In the genomic region with DNA sequence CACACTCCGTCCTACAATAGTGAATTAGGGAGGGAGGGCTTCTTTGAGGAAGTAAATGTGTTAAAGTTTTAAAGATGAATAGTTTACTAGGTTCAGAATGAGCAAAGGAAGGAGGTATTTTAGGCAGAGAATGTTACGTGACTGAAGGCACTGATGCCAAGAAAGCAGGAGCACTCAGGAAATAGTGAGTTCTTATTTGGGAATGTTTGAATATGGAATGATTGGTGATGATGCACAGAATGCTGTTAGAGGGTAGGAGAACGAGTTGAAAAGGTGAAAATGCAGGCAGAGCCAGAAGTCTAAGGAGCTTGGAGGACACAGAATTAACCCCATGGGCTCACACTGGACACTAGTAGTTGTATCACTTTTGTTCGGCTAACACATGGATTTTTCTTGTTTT, we compare ENCODE assay signal across 15 cellular contexts.
A peak's percentile ranks its signal among the peaks of the same experiment; 100 is the strongest.
DNase-seq lines count a peak whose midpoint lies in the region; FAIRE-seq and TF ChIP-seq lines count a peak whose summit lies in the region.
"Had no signal": no experiment of that assay in that cellular context is flagged by ENCODE, and none has a peak within 500 bp of the region (broad histone marks: within the 10 kb centered on the region; RNA-seq: fewer than 3 reads in every experiment).

No MANE protein-coding gene starts in this region.

- FAIRE-seq in RCC 7860 (lab: Jason Lieb, UNC), result peak; percentile 82
- FAIRE-seq: GM12878 had no signal

- peak overlapping the region; percentile 49 for H3K27ac ChIP-seq in epithelial cell of prostate
- H3K27ac ChIP-seq in osteoblast (ENCODE audit: low read depth, low read length), result peak overlapping the region; percentile 68
- H3K27ac ChIP-seq in right atrium auricular region, result no peak overlapping the region
- H3K27ac ChIP-seq: foreskin keratinocyte had no signal

- H2AFZ ChIP-seq in osteoblast (ENCODE audit: low read length), result no peak overlapping the region

- H3K9me3 ChIP-seq in osteoblast (ENCODE audit: low read depth, low read length), result no peaks in the 10 kb centered on the region
- H3K9me3 ChIP-seq in MG63, result no peaks in the 10 kb centered on the region
- no peaks in the 10 kb centered on the region for H3K9me3 ChIP-seq in right atrium auricular region

- TF ChIP-seq CTCF in osteoblast (IDR thresholded peaks at IDR 0.05; ENCODE audit: extremely low read depth, low read depth, low read length), result no peak
- TF ChIP-seq CTCF in right atrium auricular region (IDR thresholded peaks at IDR 0.05), result no peak

- H4K20me1 ChIP-seq in osteoblast (ENCODE audit: insufficient read depth, low read length), result no peaks in the 10 kb centered on the region

- DNase-seq in EL (peak; percentile 84), RCC 7860 (ENCODE audit: low spot score) (peak; percentile 68), epithelial cell of prostate (ENCODE audit: low read depth, low spot score) (no peak), osteoblast (ENCODE audit: insufficient read length, low spot score, missing footprints) (peak; percentile 8), MG63 (no peak), mesenteric fat pad (ENCODE audit: low spot score) (no peak), right atrium auricular region (ENCODE audit: low spot score) (no peak), NCI-H146 treated with DMSO at 0.1 percent for 48 hours (lab: John Stamatoyannopoulos, UW; ENCODE audit: unreplicated experiment) (no peak)
- DNase-seq: activated effector memory CD4-positive, alpha-beta T cell treated with anti-CD3 and anti-CD28 coated beads, Interleukin-2, amount 50 U/mL, for 16 hours; DND-41; naive thymus-derived CD4-positive, alpha-beta T cell; NCI-H69; SW 1271 had no signal

- no peak overlapping the region for H3K4me3 ChIP-seq in osteoblast (ENCODE audit: insufficient read depth, low read length)
- H3K4me3 ChIP-seq in MG63, result no peak overlapping the region
- H3K4me3 ChIP-seq in right atrium auricular region, result no peak overlapping the region
- H3K4me3 ChIP-seq: GM12878 had no signal

- H3K79me2 ChIP-seq in osteoblast (ENCODE audit: insufficient read depth, low read length), result no peaks in the 10 kb centered on the region

- peak overlapping the region; percentile 46 for H3K4me2 ChIP-seq in osteoblast (ENCODE audit: insufficient read depth, low read length)

- H3K4me1 ChIP-seq in osteoblast (ENCODE audit: insufficient read depth, low read length) (peaks cover 26% of the 10 kb centered on the region), right atrium auricular region (no peaks in the 10 kb centered on the region)
- H3K4me1 ChIP-seq: foreskin keratinocyte had no signal

- H3K27me3 ChIP-seq in osteoblast (ENCODE audit: insufficient read depth, low read length), result no peaks in the 10 kb centered on the region
- no peaks in the 10 kb centered on the region for H3K27me3 ChIP-seq in MG63
- no peaks in the 10 kb centered on the region for H3K27me3 ChIP-seq in right atrium auricular region
- H3K27me3 ChIP-seq: foreskin keratinocyte had no signal

- no peaks in the 10 kb centered on the region for H3K36me3 ChIP-seq in osteoblast (ENCODE audit: insufficient read depth, low read length)
- H3K36me3 ChIP-seq in MG63, result no peaks in the 10 kb centered on the region
- no peaks in the 10 kb centered on the region for H3K36me3 ChIP-seq in right atrium auricular region

Comparison
In these comparisons a context has a peak if more than half of its experiments do, and no peak if none do; other contexts are left out.
1. DNase-seq: peak in EL (single experiment), RCC 7860 (single experiment) and osteoblast (single experiment); none in epithelial cell of prostate (single experiment), MG63 (single experiment), mesenteric fat pad (single experiment), right atrium auricular region (single experiment) and NCI-H146 treated with DMSO at 0.1 percent for 48 hours (single experiment).
2. H3K27ac ChIP-seq: peak in epithelial cell of prostate (single experiment) and osteoblast (single experiment); none in right atrium auricular region (0 of 2).